In the genomic region with DNA sequence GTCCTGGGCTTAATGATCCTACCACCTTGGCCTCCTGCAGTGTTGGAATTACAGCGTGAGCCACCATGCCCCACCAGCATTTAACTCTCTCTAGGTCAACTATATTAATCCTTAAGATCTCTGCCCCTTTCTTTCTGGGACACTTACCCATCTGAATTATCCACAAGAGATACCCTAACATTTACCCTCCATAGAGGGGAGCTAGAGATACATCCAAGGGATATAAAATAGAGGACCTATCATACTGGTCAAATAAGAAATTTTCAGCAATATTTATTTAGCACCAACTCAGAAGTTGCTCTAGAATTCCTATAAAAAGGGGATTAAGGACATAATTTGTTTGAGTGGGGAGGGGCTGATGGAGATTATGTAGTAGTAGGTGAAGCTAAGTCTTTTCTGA, we compare ENCODE assay signal across 15 cellular contexts.
A peak's percentile ranks its signal among the peaks of the same experiment; 100 is the strongest.
DNase-seq lines count a peak whose midpoint lies in the region; ATAC-seq, FAIRE-seq and TF ChIP-seq lines count a peak whose summit lies in the region.
"Had no signal": no experiment of that assay in that cellular context is flagged by ENCODE, and none has a peak within 500 bp of the region (broad histone marks: within the 10 kb centered on the region; RNA-seq: fewer than 3 reads in every experiment).

No MANE protein-coding gene starts in this region.

- FAIRE-seq in GM19239 (lab: Jason Lieb, UNC) = no peak

- H3K27me3 ChIP-seq in GM23248 (replicated peaks; ENCODE audit: insufficient read depth) (peaks cover 17% of the 10 kb centered on the region), PC-3 (ENCODE audit: low read length) (0 out of 2 replicates have a peak, but pooled peaks cover 12% of the 10 kb centered on the region)

- H4K20me1 ChIP-seq in GM23248 (ENCODE audit: insufficient read depth) (no peaks in the 10 kb centered on the region), PC-3 (ENCODE audit: low read length) (no peaks in the 10 kb centered on the region)

- H3K4me2 ChIP-seq in GM23248 (ENCODE audit: unreplicated experiment) (no peak overlapping the region), PC-3 (ENCODE audit: low read length) (no peak overlapping the region)

- POLR2A ChIA-PET in PC-3 (lab: Charles Lee; ENCODE audit: unreplicated experiment) = no interaction called here

- H3K27ac ChIP-seq in C4-2B = no peak overlapping the region
- H3K27ac ChIP-seq in GM23248 = no peak overlapping the region
- H3K27ac ChIP-seq in PC-3 (ENCODE audit: low read length) = no peak overlapping the region
- H3K27ac ChIP-seq: left ventricle myocardium inferior, parathyroid adenoma, stomach had no signal

- H3F3A ChIP-seq in GM23248 (ENCODE audit: insufficient read depth) (no peaks in the 10 kb centered on the region), PC-3 (ENCODE audit: low read length, unreplicated experiment) (no peaks in the 10 kb centered on the region)

- TF ChIP-seq CTCF in C4-2B (conservative IDR thresholded peaks at IDR 0.05) (peak; percentile 41), PC-3 (conservative IDR thresholded peaks at IDR 0.05; ENCODE audit: low read depth, low read length) (peak; percentile 39; the same call in 1 of the 2 replicates), fibroblast of mammary gland (conservative IDR thresholded peaks at IDR 0.05; ENCODE audit: control insufficient read depth, insufficient read depth, low read depth, low read length) (peak; percentile 40)

- H3K79me2 ChIP-seq in GM23248 (ENCODE audit: insufficient read depth) (no peaks in the 10 kb centered on the region), PC-3 (ENCODE audit: low read length) (no peaks in the 10 kb centered on the region)
- H3K79me2 ChIP-seq: parathyroid adenoma had no signal

- H2AFZ ChIP-seq in GM23248 (no peak overlapping the region), PC-3 (ENCODE audit: low read length) (no peak overlapping the region)
- H2AFZ ChIP-seq: parathyroid adenoma had no signal

- H3K36me3 ChIP-seq in GM23248 (ENCODE audit: low read depth) = no peaks in the 10 kb centered on the region
- no peaks in the 10 kb centered on the region for H3K36me3 ChIP-seq in PC-3 (ENCODE audit: low read depth, low read length)
- H3K36me3 ChIP-seq: left ventricle myocardium inferior, stomach had no signal

- BruUV-seq in PC-3 (replicated peaks; lab: Mats Ljungman, UMichigan) = no TSS peak

- H3K9me3 ChIP-seq in GM23248 (ENCODE audit: low read depth) = no peaks in the 10 kb centered on the region
- no peaks in the 10 kb centered on the region for H3K9me3 ChIP-seq in PC-3 (ENCODE audit: low read length)
- H3K9me3 ChIP-seq: left ventricle myocardium inferior, stomach had no signal

- intact Hi-C loops in PC-3 (cut with micrococcal nuclease) = no loop called here

- DNase-seq in GM23248 (peak; percentile 14), PC-3 (peak; percentile 11), fibroblast of mammary gland (ENCODE audit: low read depth) (no peak), NCI-H2171 treated with DMSO at 0.1 percent for 48 hours (lab: John Stamatoyannopoulos, UW) (no peak), GM19239 (ENCODE audit: insufficient read length, low spot score) (no peak)
- DNase-seq: activated CD4-positive, CD25-positive, alpha-beta regulatory T cell; activated CD8-positive, alpha-beta memory T cell treated with anti-CD3 and anti-CD28 coated beads, Interleukin-2, amount 10 ng/mL, durations not matched to agents 7 days and 5 days; activated naive CD4-positive, alpha-beta T cell; left ventricle myocardium inferior; NCI-H2081 treated with DMSO at 0.1 percent for 48 hours; NCI-H69; stomach had no signal

- H3K4me1 ChIP-seq in GM23248 (ENCODE audit: insufficient read depth) (no peaks in the 10 kb centered on the region), PC-3 (ENCODE audit: insufficient read depth, low read length) (no peaks in the 10 kb centered on the region)
- H3K4me1 ChIP-seq: parathyroid adenoma had no signal

- CTCF ChIA-PET in PC-3 (lab: Charles Lee) = interaction anchor here (0.7 kb wide), 1 partner anchor 379 kb away, joined by 3 read pairs; no protein-coding TSS in a partner anchor

- H3K4me3 ChIP-seq in GM23248 = no peak overlapping the region
- no peak overlapping the region for H3K4me3 ChIP-seq in PC-3 (ENCODE audit: low read length)
- H3K4me3 ChIP-seq in fibroblast of mammary gland (ENCODE audit: control insufficient read depth, low read depth, low read length) = no peak overlapping the region
- H3K4me3 ChIP-seq: left ventricle myocardium inferior, stomach had no signal

- H3K9me2 ChIP-seq in GM23248 (ENCODE audit: insufficient read depth) = no peaks in the 10 kb centered on the region
- H3K9me2 ChIP-seq in PC-3 (replicated peaks; ENCODE audit: low read length) = no peaks in the 10 kb centered on the region

- in situ Hi-C loops in GM23248 (cut with MboI) = loop anchor here (25.0 kb wide), 1 partner anchor 1002 kb away; no protein-coding TSS in a partner anchor

- no peak overlapping the region for H3K9ac ChIP-seq in GM23248
- H3K9ac ChIP-seq in PC-3 (ENCODE audit: low read length) = no peak overlapping the region
- H3K9ac ChIP-seq: parathyroid adenoma had no signal

- ATAC-seq in PC-3 (no peak), HG03108 (IDR thresholded peaks at IDR 0.05; ENCODE audit: unreplicated experiment) (no peak)
- ATAC-seq: activated CD8-positive, alpha-beta memory T cell treated with anti-CD3 and anti-CD28 coated beads, Interleukin-2, amount 10 ng/mL, durations not matched to agents 7 days and 5 days had no signal

- WGBS in GM23248 (ENCODE audit: low coverage in 1 of 2, low lambda C conversion rate in 2 of 2, missing lambda C conversion rate in 2 of 2), 2 experiments = 0 to 9% methylated on average over 1 of the region's 1 CpG

Comparison
In these comparisons a context has a peak if more than half of its experiments do, and no peak if none do; other contexts are left out.
1. DNase-seq: peak in GM23248 (single experiment) and PC-3 (single experiment); none in fibroblast of mammary gland (single experiment), NCI-H2171 treated with DMSO at 0.1 percent for 48 hours (single experiment) and GM19239 (single experiment).
2. Peak in every context shown above with its lines, with median percentiles within 50 percentile points of each other: CTCF ChIP-seq.